In genomic region chr11:67099841-67100324, GRCh38 we compare ENCODE assay signal across 1 cellular context.
TF ChIP-seq lines count a peak whose summit lies in the region.

No MANE protein-coding gene starts in this region.

TF ChIP-seq in H1, 55 proteins besides CTCF, POLR2A, EP300 and RAD21 (continued from another document):
- TF ChIP-seq EGR1 (IDR thresholded peaks at IDR 0.05; ENCODE audit: borderline replicate concordance, low read depth, low read length) (no peak), ATF2 (IDR thresholded peaks at IDR 0.05; ENCODE audit: low read length) (no peak), SP1 (IDR thresholded peaks at IDR 0.05; ENCODE audit: low read depth, low read length) (no peak), TAF7 (optimal IDR thresholded peaks at IDR 0.05; ENCODE audit: borderline replicate concordance, low read depth, low read length) (no peak), MAX (IDR thresholded peaks at IDR 0.05) (no peak)
